2 cellular contexts compared by ENCODE assay signal in genomic region chr18:47815486-47816270, GRCh38.
TF ChIP-seq lines count a peak whose summit lies in the region.

No MANE protein-coding gene starts in this region.

TF ChIP-seq in GM23338, 12 proteins besides CTCF, POLR2A, EP300 and RAD21:
- TF ChIP-seq CREB1 (CRISPR knock-in tag; IDR thresholded peaks at IDR 0.05; ENCODE audit: low read depth) (no peak), JUNB (IDR thresholded peaks at IDR 0.05; ENCODE audit: unreplicated experiment) (no peak), POLR2AphosphoS5 (IDR thresholded peaks at IDR 0.05; ENCODE audit: low read depth) (no peak), NANOG (IDR thresholded peaks at IDR 0.05; ENCODE audit: borderline replicate concordance) (no peak), ZNF462 (CRISPR knock-in tag; IDR thresholded peaks at IDR 0.05) (no peak), ZNF331 (CRISPR knock-in tag; IDR thresholded peaks at IDR 0.05; ENCODE audit: low read depth) (no peak), ETS1 (IDR thresholded peaks at IDR 0.05) (no peak), ZNF114 (CRISPR knock-in tag; IDR thresholded peaks at IDR 0.05) (no peak), REST (IDR thresholded peaks at IDR 0.05; ENCODE audit: unreplicated experiment) (no peak), EZH2phosphoT487 (IDR thresholded peaks at IDR 0.05; ENCODE audit: unreplicated experiment) (no peak), STAT1 (IDR thresholded peaks at IDR 0.05; ENCODE audit: unreplicated experiment) (no peak), EZH2 (IDR thresholded peaks at IDR 0.05; ENCODE audit: low read depth, unreplicated experiment) (no peak)

TF ChIP-seq in endothelial cell of umbilical vein, 7 proteins besides CTCF, POLR2A, EP300 and RAD21:
- TF ChIP-seq POLR2AphosphoS5 (IDR thresholded peaks at IDR 0.05; ENCODE audit: insufficient read depth, low read depth, low read length) (no peak), FOS (IDR thresholded peaks at IDR 0.05; ENCODE audit: borderline replicate concordance, insufficient read depth, low read length) (no peak), GATA2 (IDR thresholded peaks at IDR 0.05; ENCODE audit: insufficient read depth, insufficient read length, low read depth, low read length) (no peak), MYC (IDR thresholded peaks at IDR 0.05; ENCODE audit: low read depth, low read length) (no peak), JUN (IDR thresholded peaks at IDR 0.05; ENCODE audit: borderline replicate concordance, insufficient read depth, insufficient read length, low read depth) (no peak), EZH2 (IDR thresholded peaks at IDR 0.05; ENCODE audit: borderline replicate concordance, low read depth, low read length, severe bottlenecking) (no peak), MAX (IDR thresholded peaks at IDR 0.05; ENCODE audit: insufficient read depth, insufficient read length) (no peak)
